In the genomic region with DNA sequence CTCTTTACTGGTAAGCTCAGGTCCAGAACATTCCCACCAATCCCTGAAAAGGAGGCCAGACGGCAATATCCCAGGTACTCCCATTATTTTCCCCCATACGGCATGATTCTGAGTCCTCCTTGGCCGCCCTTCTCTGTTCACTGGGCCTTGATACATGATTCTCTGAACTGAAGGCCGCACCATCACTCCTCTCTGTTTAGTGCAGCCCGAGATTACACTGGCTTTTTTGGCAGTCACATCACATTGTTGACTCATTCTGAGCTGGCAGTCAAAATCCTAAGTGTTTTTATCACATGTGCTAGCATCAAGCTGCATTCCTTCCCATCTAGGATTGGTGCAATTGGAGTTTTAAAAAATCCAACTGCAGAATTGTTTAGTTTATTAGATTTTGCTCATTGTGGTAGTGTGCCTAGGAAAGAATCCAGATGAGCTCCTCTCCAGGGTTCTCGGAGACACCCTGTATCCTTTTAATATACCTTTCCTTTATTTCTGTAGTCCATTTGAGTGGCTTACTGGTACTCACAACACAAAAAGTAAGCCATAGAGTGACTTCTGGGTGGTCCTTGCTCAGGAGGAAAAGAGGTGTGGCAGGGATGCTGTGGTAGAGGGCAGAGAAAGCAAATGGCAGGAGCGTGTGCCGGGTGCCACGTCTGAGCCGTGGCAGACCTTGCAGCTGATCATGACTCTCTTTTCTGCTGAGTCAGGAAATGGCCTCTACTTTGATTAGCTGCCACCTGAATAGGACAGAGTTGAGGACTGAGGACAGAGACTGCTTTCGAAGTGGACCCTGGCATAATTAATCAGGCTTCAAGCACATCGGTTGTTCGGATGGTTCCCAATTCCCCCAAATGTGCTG, we compare ENCODE assay signal across 1 cellular context.
A peak's percentile ranks its signal among the peaks of the same experiment; 100 is the strongest.
TF ChIP-seq lines count a peak whose summit lies in the region.

No MANE protein-coding gene starts in this region.

TF ChIP-seq in SK-N-SH, 30 proteins besides CTCF, POLR2A, EP300 and RAD21 (continued from another document):
- TF ChIP-seq, protein P1, sequence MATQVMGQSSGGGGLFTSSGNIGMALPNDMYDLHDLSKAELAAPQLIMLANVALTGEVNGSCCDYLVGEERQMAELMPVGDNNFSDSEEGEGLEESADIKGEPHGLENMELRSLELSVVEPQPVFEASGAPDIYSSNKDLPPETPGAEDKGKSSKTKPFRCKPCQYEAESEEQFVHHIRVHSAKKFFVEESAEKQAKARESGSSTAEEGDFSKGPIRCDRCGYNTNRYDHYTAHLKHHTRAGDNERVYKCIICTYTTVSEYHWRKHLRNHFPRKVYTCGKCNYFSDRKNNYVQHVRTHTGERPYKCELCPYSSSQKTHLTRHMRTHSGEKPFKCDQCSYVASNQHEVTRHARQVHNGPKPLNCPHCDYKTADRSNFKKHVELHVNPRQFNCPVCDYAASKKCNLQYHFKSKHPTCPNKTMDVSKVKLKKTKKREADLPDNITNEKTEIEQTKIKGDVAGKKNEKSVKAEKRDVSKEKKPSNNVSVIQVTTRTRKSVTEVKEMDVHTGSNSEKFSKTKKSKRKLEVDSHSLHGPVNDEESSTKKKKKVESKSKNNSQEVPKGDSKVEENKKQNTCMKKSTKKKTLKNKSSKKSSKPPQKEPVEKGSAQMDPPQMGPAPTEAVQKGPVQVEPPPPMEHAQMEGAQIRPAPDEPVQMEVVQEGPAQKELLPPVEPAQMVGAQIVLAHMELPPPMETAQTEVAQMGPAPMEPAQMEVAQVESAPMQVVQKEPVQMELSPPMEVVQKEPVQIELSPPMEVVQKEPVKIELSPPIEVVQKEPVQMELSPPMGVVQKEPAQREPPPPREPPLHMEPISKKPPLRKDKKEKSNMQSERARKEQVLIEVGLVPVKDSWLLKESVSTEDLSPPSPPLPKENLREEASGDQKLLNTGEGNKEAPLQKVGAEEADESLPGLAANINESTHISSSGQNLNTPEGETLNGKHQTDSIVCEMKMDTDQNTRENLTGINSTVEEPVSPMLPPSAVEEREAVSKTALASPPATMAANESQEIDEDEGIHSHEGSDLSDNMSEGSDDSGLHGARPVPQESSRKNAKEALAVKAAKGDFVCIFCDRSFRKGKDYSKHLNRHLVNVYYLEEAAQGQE (IDR thresholded peaks at IDR 0.05; ENCODE audit: low read depth, low read length), result no peak
- TF ChIP-seq GATA2 (CRISPR knock-in tag; IDR thresholded peaks at IDR 0.05), result no peak
- TF ChIP-seq RFX5 (IDR thresholded peaks at IDR 0.05; ENCODE audit: low read length), result no peak
- TF ChIP-seq YY1 (IDR thresholded peaks at IDR 0.05; ENCODE audit: low read depth), result peak; percentile 50; the same call in 1 of the 2 replicates
- peak; percentile 71; the same call in 1 of the 2 replicates for TF ChIP-seq FOXM1 (IDR thresholded peaks at IDR 0.05; ENCODE audit: low read depth)
- no peak for TF ChIP-seq CHD2 (IDR thresholded peaks at IDR 0.05; ENCODE audit: low read length, partially characterized antibody)
- 0 out of 2 replicates have a peak, but pooled peaks have one; percentile 29 for TF ChIP-seq MEF2A (IDR thresholded peaks at IDR 0.05; ENCODE audit: borderline replicate concordance, low read depth)
- TF ChIP-seq POLR2AphosphoS5 (IDR thresholded peaks at IDR 0.05; ENCODE audit: low read depth, low read length), result peak; percentile 46; the same call in 1 of the 2 replicates
- TF ChIP-seq FOSL2 (IDR thresholded peaks at IDR 0.05; ENCODE audit: borderline replicate concordance, low read depth), result peak; percentile 97
- TF ChIP-seq, protein P2, sequence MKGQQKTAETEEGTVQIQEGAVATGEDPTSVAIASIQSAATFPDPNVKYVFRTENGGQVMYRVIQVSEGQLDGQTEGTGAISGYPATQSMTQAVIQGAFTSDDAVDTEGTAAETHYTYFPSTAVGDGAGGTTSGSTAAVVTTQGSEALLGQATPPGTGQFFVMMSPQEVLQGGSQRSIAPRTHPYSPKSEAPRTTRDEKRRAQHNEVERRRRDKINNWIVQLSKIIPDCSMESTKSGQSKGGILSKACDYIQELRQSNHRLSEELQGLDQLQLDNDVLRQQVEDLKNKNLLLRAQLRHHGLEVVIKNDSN (IDR thresholded peaks at IDR 0.05; ENCODE audit: borderline replicate concordance, low read depth), result peak; percentile 66; the same call in 1 of the 2 replicates
TF ChIP-seq in SK-N-SH: peak in this region for 12.
